In genomic region chr1:30097851-30098250, GRCh38 we compare ENCODE assay signal across 3 cellular contexts.
DNase-seq lines count a peak whose midpoint lies in the region; ATAC-seq, FAIRE-seq and TF ChIP-seq lines count a peak whose summit lies in the region.
"Not testable (repeated sequence)": the region's sequence is repeated elsewhere in the genome, so short reads cannot be mapped to it uniquely, and the experiment has no call there.

No MANE protein-coding gene starts in this region.

- H3K9ac ChIP-seq in K562 (ENCODE audit: insufficient read depth in 1 of 2, low read depth in 2 of 2, low read length in 2 of 2); neural progenitor cell: not testable (repeated sequence)

- FAIRE-seq in K562 (lab: Jason Lieb, UNC), result not testable (repeated sequence)

- not testable (repeated sequence) for H3K36me3 Mint-ChIP-seq in neural progenitor cell

- DNase-seq in K562 (ENCODE audit: extremely low read depth in 1 of 4, low spot score in 3 of 4); neural progenitor cell (ENCODE audit: low spot score): not testable (repeated sequence)

- not testable (repeated sequence) for ATAC-seq in K562

- peaks cover 0 to 20% of the 10 kb centered on the region in 2 experiments; a peak in 2 of 5 replicates for H3K27me3 ChIP-seq in K562 (ENCODE audit: control insufficient read depth in 2 of 2, insufficient read depth in 2 of 2, low read length in 2 of 2)
- H3K27me3 ChIP-seq in neural progenitor cell, result not testable (repeated sequence)

- not testable (repeated sequence) for H3K79me2 ChIP-seq in K562 (ENCODE audit: control insufficient read depth, insufficient read depth, low read length); neural progenitor cell (ENCODE audit: low read depth)

- not testable (repeated sequence) for TF ChIP-seq EP300 in K562 (IDR thresholded peaks at IDR 0.05; ENCODE audit: low read length)

- H3K4me2 ChIP-seq in K562 (ENCODE audit: insufficient read depth, low read length); neural progenitor cell: not testable (repeated sequence)

- POLR2A ChIA-PET in HEK293 (lab: Yijun Ruan, JAX); K562 (lab: Yijun Ruan, JAX): not testable (repeated sequence)

- BruUV-seq in K562 (replicated peaks; lab: Mats Ljungman, UMichigan), result not testable (repeated sequence)

- intact Hi-C loops in K562 (cut with micrococcal nuclease), result not testable (repeated sequence)

- H3F3A ChIP-seq in neural progenitor cell (ENCODE audit: low read depth), result not testable (repeated sequence)

- not testable (repeated sequence) for H3K9me3 Mint-ChIP-seq in neural progenitor cell

- not testable (repeated sequence) for H3K4me3 Mint-ChIP-seq in neural progenitor cell

- CTCF ChIA-PET in HEK293 (lab: Yijun Ruan, JAX), result interaction anchor here (1.3 kb wide), 1 partner anchor 305 kb away, joined by 3 read pairs; no protein-coding TSS in a partner anchor
- CTCF ChIA-PET in K562 (lab: Yijun Ruan, JAX; ENCODE audit: low intra/inter-chr PET ratio), result not testable (repeated sequence)

- H3K4me1 ChIP-seq in HEK293 (ENCODE audit: control insufficient read depth, insufficient read depth, low read length); K562 (replicated peaks in 1 of 2; ENCODE audit: control insufficient read depth in 2 of 2, insufficient read depth in 2 of 2, low read length in 2 of 2); neural progenitor cell: not testable (repeated sequence)

- not testable (repeated sequence) for H3K36me3 ChIP-seq in HEK293 (ENCODE audit: control insufficient read depth in 2 of 2, insufficient read depth in 1 of 2, low read length in 2 of 2); K562 (ENCODE audit: control insufficient read depth, insufficient read depth, low read length); neural progenitor cell

- not testable (repeated sequence) for TF ChIP-seq CTCF in HEK293 (tag by site-specific recombination; IDR thresholded peaks at IDR 0.05); K562 (IDR thresholded peaks at IDR 0.05 in 2 of 3, conservative IDR thresholded peaks at IDR 0.05 in 1 of 3; ENCODE audit: insufficient read depth in 2 of 3, low read depth in 1 of 3, low read length in 3 of 3); neural progenitor cell (IDR thresholded peaks at IDR 0.05)

- not testable (repeated sequence) for H3K9me1 ChIP-seq in K562 (ENCODE audit: control insufficient read depth, insufficient read depth, low read length)

- in situ Hi-C loops in K562 (cut with MboI), result loop anchor here (5.0 to 10.0 kb wide), 2 partner anchors 394 to 723 kb away; no protein-coding TSS in a partner anchor

- WGBS in K562 (ENCODE audit: insufficient coverage, low coverage, missing lambda C conversion rate), result 2% methylated on average over 3 of the region's 3 CpGs

- H3K9me3 ChIP-seq in HEK293 (ENCODE audit: control insufficient read depth, insufficient read depth, low read depth, low read length); K562 (replicated peaks; ENCODE audit: control insufficient read depth, insufficient read depth, low read depth, low read length); neural progenitor cell (ENCODE audit: low read depth): not testable (repeated sequence)

- H4K20me1 ChIP-seq in K562 (replicated peaks; ENCODE audit: control insufficient read depth, insufficient read depth, low read length); neural progenitor cell (ENCODE audit: low read depth): not testable (repeated sequence)

- H3K27me3 Mint-ChIP-seq in neural progenitor cell (ENCODE audit: insufficient read depth, low read depth), result peaks cover 17% of the 10 kb centered on the region

- not testable (repeated sequence) for H3K4me1 Mint-ChIP-seq in neural progenitor cell

- TF ChIP-seq POLR2A in K562 (conservative IDR thresholded peaks at IDR 0.05), result not testable (repeated sequence)

- not testable (repeated sequence) for H3K27ac ChIP-seq in HEK293 (ENCODE audit: extremely low read depth, low read depth, low read length); K562 (ENCODE audit: extremely low read depth, low read depth, low read length); neural progenitor cell

- not testable (repeated sequence) for H3K4me3 ChIP-seq in HEK293 (ENCODE audit: low read depth, low read length); K562; neural progenitor cell

- TF ChIP-seq RAD21 in K562 (CRISPR knock-in tag; conservative IDR thresholded peaks at IDR 0.05 in 1 of 2, IDR thresholded peaks at IDR 0.05 in 1 of 2), result not testable (repeated sequence)

- peak overlapping the region; percentile 36 for H3K27ac Mint-ChIP-seq in neural progenitor cell

- H2AFZ ChIP-seq in K562 (ENCODE audit: low read depth, low read length); neural progenitor cell (replicated peaks): not testable (repeated sequence)

TF ChIP-seq in HEK293, 187 proteins besides CTCF, POLR2A, EP300 and RAD21:
- peak; percentile 57 for TF ChIP-seq SETDB1 (IDR thresholded peaks at IDR 0.05; ENCODE audit: insufficient read length, low read length)

TF ChIP-seq in K562, 482 proteins besides CTCF, POLR2A, EP300 and RAD21:
- TF ChIP-seq ZNF431 (CRISPR knock-in tag; IDR thresholded peaks at IDR 0.05), result peak; percentile 89
